In genomic region chrX:317424-318067, GRCh38 we compare ENCODE assay signal across 8 cellular contexts. TPM values are rescaled to one million over a fixed set of nuclear protein-coding genes. Genes with fewer than 3 reads are reported as not detected.
A peak's percentile ranks its signal among the peaks of the same experiment; 100 is the strongest.
DNase-seq lines count a peak whose midpoint lies in the region; ATAC-seq and TF ChIP-seq lines count a peak whose summit lies in the region.

No MANE protein-coding gene starts in this region.

- peak overlapping the region; percentile 71 to 76 for H3K4me3 ChIP-seq in foreskin fibroblast (ENCODE audit: low read depth in 1 of 2, low read length in 2 of 2)
- H3K4me3 ChIP-seq in skin epidermis, result peak overlapping the region; percentile 69 to 94 (median 87)

- no peak for ATAC-seq in T-helper 17 cell
- no peak for ATAC-seq in GM18520 (IDR thresholded peaks at IDR 0.05; ENCODE audit: unreplicated experiment)
- ATAC-seq in GM21737 (IDR thresholded peaks at IDR 0.05; ENCODE audit: unreplicated experiment), result no peak

- H3K27me3 Mint-ChIP-seq in T-helper 17 cell, result no peaks in the 10 kb centered on the region

- H3K4me3 Mint-ChIP-seq in T-helper 17 cell, result peak overlapping the region; percentile 86

- CTCF ChIA-PET in GM10248 (lab: Yijun Ruan, JAX), result no interaction called here

- peaks cover 16% of the 10 kb centered on the region for H3K4me1 Mint-ChIP-seq in T-helper 17 cell

- peaks cover 2% of the 10 kb centered on the region for H3K36me3 Mint-ChIP-seq in T-helper 17 cell (ENCODE audit: low read depth)

- no peaks in the 10 kb centered on the region for H3K9me3 ChIP-seq in T-helper 17 cell (ENCODE audit: control insufficient read depth, low read length, poor library complexity, severe bottlenecking)

- POLR2A ChIA-PET in GM10248 (lab: Yijun Ruan, JAX), result no interaction called here

- DNase-seq in GM10248 (ENCODE audit: extremely low spot score), result peak; percentile 88
- DNase-seq in T-helper 17 cell, result no peak
- peak in 1 of 2 donors; percentile 86 for DNase-seq in foreskin fibroblast
- DNase-seq in NK-92 (lab: John Stamatoyannopoulos, UW; ENCODE audit: unreplicated experiment), result no peak
- DNase-seq in NCI-H2227 (lab: John Stamatoyannopoulos, UW; ENCODE audit: unreplicated experiment), result no peak

- peak overlapping the region; percentile 94 for H3K27ac Mint-ChIP-seq in T-helper 17 cell

- no peak for TF ChIP-seq CTCF in GM10248 (IDR thresholded peaks at IDR 0.05; ENCODE audit: control extremely low read depth, extremely low read depth, low read depth, missing control alignments)
- no peak for TF ChIP-seq CTCF in foreskin fibroblast (IDR thresholded peaks at IDR 0.05; ENCODE audit: low read depth, low read length)

- H3K27ac ChIP-seq in skin epidermis, result peak overlapping the region in 11 of 21 experiments; percentile 37 to 99 (median 95)

RNA-seq across cellular contexts. Expression of gene GTPBP6, which starts 1.1 kb away (rescaled TPM):
- total RNA-seq in T-helper 17 cell, result 10 to 100 TPM; 67.7 to 69.0 TPM

RNA-seq across cellular contexts. Expression of gene PLCXD1, which starts 36.4 kb away (rescaled TPM):
- total RNA-seq in T-helper 17 cell, result 10 to 100 TPM; 13.0 to 17.9 TPM
